In the genomic region with DNA sequence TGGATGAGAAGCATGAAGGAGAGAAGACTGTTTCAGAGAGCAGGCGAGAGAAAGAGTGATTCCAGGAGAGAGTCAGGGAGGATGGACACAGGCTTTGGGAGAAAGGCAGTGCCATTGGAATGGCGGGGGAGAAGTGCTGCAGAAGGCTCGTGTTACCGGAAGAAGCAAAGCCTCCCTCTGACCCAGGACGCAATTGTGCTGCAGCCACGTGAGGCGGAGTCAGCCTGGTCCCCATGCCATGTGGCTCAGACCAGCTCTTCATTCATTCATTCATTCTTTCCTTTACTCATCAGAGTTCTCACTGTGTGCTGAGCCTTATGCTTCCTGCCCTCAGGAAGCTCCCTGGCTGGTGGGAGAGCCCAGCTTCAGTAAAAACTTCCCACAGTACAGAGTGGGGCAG, we compare ENCODE assay signal across 24 cellular contexts. TPM values are rescaled to one million over a fixed set of nuclear protein-coding genes. Genes with fewer than 3 reads are reported as not detected.
"Had no signal": no experiment of that assay in that cellular context is flagged by ENCODE, and none has a peak within 500 bp of the region (broad histone marks: within the 10 kb centered on the region; RNA-seq: fewer than 3 reads in every experiment).

No MANE protein-coding gene starts in this region.

- ATAC-seq: effector memory CD8-positive, alpha-beta T cell; gastrocnemius medialis; heart right ventricle; naive thymus-derived CD4-positive, alpha-beta T cell; psoas muscle; sciatic nerve; stimulated activated naive B cell treated with anti-CD40 and anti-IgM and Interleukin-4, amounts not matched to agents 10 μg/mL and 1 μg/mL and 100 μg/mL, for 72 hours; stimulated activated naive CD8-positive, alpha-beta T cell treated with anti-CD3 and anti-CD28 coated beads, Interleukin-15, amount 100 ng/mL, for 72 hours had no signal

- H3K9ac ChIP-seq: parathyroid adenoma had no signal

- H3K4me1 Mint-ChIP-seq: stimulated activated naive B cell treated with anti-CD40 and anti-IgM and Interleukin-4, amounts not matched to agents 10 μg/mL and 1 μg/mL and 100 μg/mL, for 72 hours; stimulated activated naive CD8-positive, alpha-beta T cell treated with anti-CD3 and anti-CD28 coated beads, Interleukin-15, amount 100 ng/mL, for 72 hours had no signal

- H3K4me1 ChIP-seq: gastrocnemius medialis, parathyroid adenoma, psoas muscle, testis had no signal

- H3K9me3 ChIP-seq: esophagus muscularis mucosa, gastrocnemius medialis, heart right ventricle, left ventricle myocardium inferior, psoas muscle, testis, tibial nerve had no signal

- H3K36me3 Mint-ChIP-seq: naive thymus-derived CD4-positive, alpha-beta T cell; stimulated activated naive B cell treated with anti-CD40 and anti-IgM and Interleukin-4, amounts not matched to agents 10 μg/mL and 1 μg/mL and 100 μg/mL, for 72 hours had no signal

- H3K27me3 ChIP-seq: gastrocnemius medialis, testis had no signal

- H3K27ac Mint-ChIP-seq: dendritic cell treated with granulocyte-macrophage colony-stimulating factor and Interleukin-4, amounts not matched to agents 40 ng/mL and 50 ng/mL, for 4 days; effector memory CD8-positive, alpha-beta T cell; naive thymus-derived CD4-positive, alpha-beta T cell; stimulated activated naive B cell treated with anti-CD40 and anti-IgM and Interleukin-4, amounts not matched to agents 10 μg/mL and 1 μg/mL and 100 μg/mL, for 72 hours had no signal

- H3K27ac ChIP-seq: epithelial cell of prostate, esophagus muscularis mucosa, gastrocnemius medialis, heart right ventricle, left ventricle myocardium inferior, parathyroid adenoma, psoas muscle, testis, tibial nerve had no signal

- H3K9me3 Mint-ChIP-seq: dendritic cell treated with granulocyte-macrophage colony-stimulating factor and Interleukin-4, amounts not matched to agents 40 ng/mL and 50 ng/mL, for 4 days; effector memory CD8-positive, alpha-beta T cell; naive thymus-derived CD4-positive, alpha-beta T cell; neural crest cell; stimulated activated naive CD8-positive, alpha-beta T cell treated with anti-CD3 and anti-CD28 coated beads, Interleukin-15, amount 100 ng/mL, for 72 hours had no signal

- H3K4me3 Mint-ChIP-seq: dendritic cell treated with granulocyte-macrophage colony-stimulating factor and Interleukin-4, amounts not matched to agents 40 ng/mL and 50 ng/mL, for 4 days; effector memory CD8-positive, alpha-beta T cell; naive thymus-derived CD4-positive, alpha-beta T cell; neural crest cell; stimulated activated naive B cell treated with anti-CD40 and anti-IgM and Interleukin-4, amounts not matched to agents 10 μg/mL and 1 μg/mL and 100 μg/mL, for 72 hours; stimulated activated naive CD8-positive, alpha-beta T cell treated with anti-CD3 and anti-CD28 coated beads, Interleukin-15, amount 100 ng/mL, for 72 hours had no signal

- H3K79me2 ChIP-seq: parathyroid adenoma had no signal

- DNase-seq: effector memory CD8-positive, alpha-beta T cell; gastrocnemius medialis; heart right ventricle; hypothalamus; islet precursor cell; left ventricle myocardium inferior; mesendoderm; naive thymus-derived CD4-positive, alpha-beta T cell; occipital lobe; psoas muscle; retina; stimulated activated CD4-positive, alpha-beta T cell treated with anti-CD3 and anti-CD28 coated beads, Interleukin-2, amount 100 ng/mL, for 24 hours; stimulated activated CD4-positive, alpha-beta T cell treated with anti-CD3 and anti-CD28 coated beads, Interleukin-4, amount 100 ng/mL, for 4 hours; stimulated activated naive B cell treated with anti-CD40 and anti-IgM and Interleukin-4, amounts not matched to agents 10 μg/mL and 1 μg/mL and 100 μg/mL, for 72 hours; stimulated activated naive CD8-positive, alpha-beta T cell treated with anti-CD3 and anti-CD28 coated beads, Interleukin-15, amount 100 ng/mL, for 72 hours; testis had no signal

- H3K4me3 ChIP-seq: esophagus muscularis mucosa, gastrocnemius medialis, heart right ventricle, left ventricle myocardium inferior, lung, psoas muscle, testis, tibial nerve had no signal

- H3K36me3 ChIP-seq: esophagus muscularis mucosa, gastrocnemius medialis, heart right ventricle, left ventricle myocardium inferior, tibial nerve had no signal

- H2AFZ ChIP-seq: parathyroid adenoma had no signal

RNA-seq across cellular contexts. Expression of gene COL13A1, which starts 49.2 kb away (rescaled TPM):
- polyA plus RNA-seq: naive thymus-derived CD4-positive, alpha-beta T cell had no signal
